In genomic region chr2:73262108-73262651, GRCh38 we compare ENCODE assay signal across 1 cellular context.
A peak's percentile ranks its signal among the peaks of the same experiment; 100 is the strongest.
TF ChIP-seq lines count a peak whose summit lies in the region.

No MANE protein-coding gene starts in this region.

TF ChIP-seq in HepG2, 621 proteins besides CTCF, POLR2A, EP300 and RAD21 (continued from another document and continues in another):
- TF ChIP-seq ZBTB4 (CRISPR knock-in tag; IDR thresholded peaks at IDR 0.05; ENCODE audit: borderline replicate concordance) (no peak), MAFK (conservative IDR thresholded peaks at IDR 0.05 in 1 of 2, IDR thresholded peaks at IDR 0.05 in 1 of 2; ENCODE audit: low read length in 2 of 2) (no peak), MLXIP (CRISPR knock-in tag; IDR thresholded peaks at IDR 0.05; ENCODE audit: borderline replicate concordance) (no peak), NONO (IDR thresholded peaks at IDR 0.05) (no peak), NONO (CRISPR knock-in tag; conservative IDR thresholded peaks at IDR 0.05) (peak; percentile 77), NFE2L1 (CRISPR knock-in tag; IDR thresholded peaks at IDR 0.05; ENCODE audit: borderline replicate concordance) (no peak), KLF16 (CRISPR knock-in tag; IDR thresholded peaks at IDR 0.05) (no peak), ZNF101 (CRISPR knock-in tag; IDR thresholded peaks at IDR 0.05; ENCODE audit: borderline replicate concordance, low read depth) (no peak), POGZ (CRISPR knock-in tag; IDR thresholded peaks at IDR 0.05) (no peak; the same call in 1 of the 2 replicates), ZNF552 (CRISPR knock-in tag; IDR thresholded peaks at IDR 0.05; ENCODE audit: borderline replicate concordance) (no peak), TP53 (CRISPR knock-in tag; conservative IDR thresholded peaks at IDR 0.05) (0 out of 2 replicates have a peak, but pooled peaks have one; percentile 21), ZNF615 (CRISPR knock-in tag; IDR thresholded peaks at IDR 0.05; ENCODE audit: borderline replicate concordance) (peak; percentile 68; the same call in 1 of the 2 replicates), CREB1 (IDR thresholded peaks at IDR 0.05) (0 out of 2 replicates have a peak, but pooled peaks have one; percentile 32), CREB1 (CRISPR knock-in tag; IDR thresholded peaks at IDR 0.05) (no peak; the same call in 1 of the 2 replicates), SMAD1 (CRISPR knock-in tag; IDR thresholded peaks at IDR 0.05; ENCODE audit: borderline replicate concordance, low read depth) (no peak), SIX4 (CRISPR knock-in tag; IDR thresholded peaks at IDR 0.05) (peak; percentile 21; the same call in 1 of the 2 replicates), SALL1 (CRISPR knock-in tag; IDR thresholded peaks at IDR 0.05) (peak; percentile 98), ZNF382 (CRISPR knock-in tag; IDR thresholded peaks at IDR 0.05; ENCODE audit: borderline replicate concordance) (no peak), MBD4 (IDR thresholded peaks at IDR 0.05; ENCODE audit: borderline replicate concordance, low read length) (no peak), BORCS8-MEF2B (CRISPR knock-in tag; IDR thresholded peaks at IDR 0.05) (peak; percentile 19; the same call in 1 of the 2 replicates), ZNF598 (CRISPR knock-in tag; IDR thresholded peaks at IDR 0.05; ENCODE audit: borderline replicate concordance) (no peak), LCORL (IDR thresholded peaks at IDR 0.05) (peak; percentile 91), LCORL (CRISPR knock-in tag; IDR thresholded peaks at IDR 0.05) (peak; percentile 96), SMARCC2 (IDR thresholded peaks at IDR 0.05) (no peak), HNF4G (IDR thresholded peaks at IDR 0.05; ENCODE audit: borderline replicate concordance, low read depth, low read length) (peak; percentile 88), HNF4G (CRISPR knock-in tag; IDR thresholded peaks at IDR 0.05; ENCODE audit: borderline replicate concordance, low read depth) (no peak; the same call in 1 of the 2 replicates), KLF15 (CRISPR knock-in tag; IDR thresholded peaks at IDR 0.05; ENCODE audit: borderline replicate concordance) (no peak), BCL6 (CRISPR knock-in tag; IDR thresholded peaks at IDR 0.05) (peak; percentile 74), SP2 (CRISPR knock-in tag; IDR thresholded peaks at IDR 0.05) (no peak), ZNF20 (CRISPR knock-in tag; IDR thresholded peaks at IDR 0.05) (no peak), NR2F6 (IDR thresholded peaks at IDR 0.05) (peak; percentile 91), NR2F6 (CRISPR knock-in tag; IDR thresholded peaks at IDR 0.05) (peak; percentile 93), POLR2AphosphoS5 (IDR thresholded peaks at IDR 0.05; ENCODE audit: low read depth, low read length) (no peak), ZNF547 (CRISPR knock-in tag; IDR thresholded peaks at IDR 0.05) (no peak), IKZF1 (IDR thresholded peaks at IDR 0.05) (no peak), PRPF4 (IDR thresholded peaks at IDR 0.05; ENCODE audit: low read depth, low read length, poor library complexity, severe bottlenecking) (no peak), CCAR2 (optimal IDR thresholded peaks at IDR 0.05; ENCODE audit: low read depth, low read length) (no peak), CEBPG (CRISPR knock-in tag; IDR thresholded peaks at IDR 0.05) (peak; percentile 85), ZNF460 (CRISPR knock-in tag; IDR thresholded peaks at IDR 0.05; ENCODE audit: borderline replicate concordance) (no peak; the same call in 1 of the 2 replicates), ZNF7 (CRISPR knock-in tag; IDR thresholded peaks at IDR 0.05) (no peak), ZNF530 (CRISPR knock-in tag; IDR thresholded peaks at IDR 0.05; ENCODE audit: low read depth) (no peak), ZNF280D (CRISPR knock-in tag; IDR thresholded peaks at IDR 0.05) (no peak), SRSF9 (IDR thresholded peaks at IDR 0.05; ENCODE audit: borderline replicate concordance, insufficient read depth, low read depth, low read length, poor library complexity, severe bottlenecking) (no peak), ARNT (IDR thresholded peaks at IDR 0.05) (no peak), CREM (IDR thresholded peaks at IDR 0.05) (peak; percentile 72; the same call in 1 of the 2 replicates), CREM (CRISPR knock-in tag; IDR thresholded peaks at IDR 0.05) (no peak)
- TF ChIP-seq, protein P1, sequence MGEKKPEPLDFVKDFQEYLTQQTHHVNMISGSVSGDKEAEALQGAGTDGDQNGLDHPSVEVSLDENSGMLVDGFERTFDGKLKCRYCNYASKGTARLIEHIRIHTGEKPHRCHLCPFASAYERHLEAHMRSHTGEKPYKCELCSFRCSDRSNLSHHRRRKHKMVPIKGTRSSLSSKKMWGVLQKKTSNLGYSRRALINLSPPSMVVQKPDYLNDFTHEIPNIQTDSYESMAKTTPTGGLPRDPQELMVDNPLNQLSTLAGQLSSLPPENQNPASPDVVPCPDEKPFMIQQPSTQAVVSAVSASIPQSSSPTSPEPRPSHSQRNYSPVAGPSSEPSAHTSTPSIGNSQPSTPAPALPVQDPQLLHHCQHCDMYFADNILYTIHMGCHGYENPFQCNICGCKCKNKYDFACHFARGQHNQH (CRISPR knock-in tag; IDR thresholded peaks at IDR 0.05) = peak; percentile 94
- TF ChIP-seq, protein P2, sequence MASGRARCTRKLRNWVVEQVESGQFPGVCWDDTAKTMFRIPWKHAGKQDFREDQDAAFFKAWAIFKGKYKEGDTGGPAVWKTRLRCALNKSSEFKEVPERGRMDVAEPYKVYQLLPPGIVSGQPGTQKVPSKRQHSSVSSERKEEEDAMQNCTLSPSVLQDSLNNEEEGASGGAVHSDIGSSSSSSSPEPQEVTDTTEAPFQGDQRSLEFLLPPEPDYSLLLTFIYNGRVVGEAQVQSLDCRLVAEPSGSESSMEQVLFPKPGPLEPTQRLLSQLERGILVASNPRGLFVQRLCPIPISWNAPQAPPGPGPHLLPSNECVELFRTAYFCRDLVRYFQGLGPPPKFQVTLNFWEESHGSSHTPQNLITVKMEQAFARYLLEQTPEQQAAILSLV (CRISPR knock-in tag; IDR thresholded peaks at IDR 0.05; ENCODE audit: borderline replicate concordance) = no peak
- TF ChIP-seq, protein P3, sequence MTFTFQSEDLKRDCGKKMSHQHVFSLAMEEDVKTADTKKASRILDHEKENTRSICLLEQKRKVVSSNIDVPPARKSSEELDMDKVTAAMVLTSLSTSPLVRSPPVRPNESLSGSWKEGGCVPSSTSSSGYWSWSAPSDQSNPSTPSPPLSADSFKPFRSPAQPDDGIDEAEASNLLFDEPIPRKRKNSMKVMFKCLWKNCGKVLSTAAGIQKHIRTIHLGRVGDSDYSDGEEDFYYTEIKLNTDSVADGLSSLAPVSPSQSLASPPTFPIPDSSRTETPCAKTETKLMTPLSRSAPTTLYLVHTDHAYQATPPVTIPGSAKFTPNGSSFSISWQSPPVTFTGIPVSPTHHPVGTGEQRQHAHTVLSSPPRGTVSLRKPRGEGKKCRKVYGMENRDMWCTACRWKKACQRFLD (CRISPR knock-in tag; IDR thresholded peaks at IDR 0.05; ENCODE audit: borderline replicate concordance) = no peak
- TF ChIP-seq, protein P4, sequence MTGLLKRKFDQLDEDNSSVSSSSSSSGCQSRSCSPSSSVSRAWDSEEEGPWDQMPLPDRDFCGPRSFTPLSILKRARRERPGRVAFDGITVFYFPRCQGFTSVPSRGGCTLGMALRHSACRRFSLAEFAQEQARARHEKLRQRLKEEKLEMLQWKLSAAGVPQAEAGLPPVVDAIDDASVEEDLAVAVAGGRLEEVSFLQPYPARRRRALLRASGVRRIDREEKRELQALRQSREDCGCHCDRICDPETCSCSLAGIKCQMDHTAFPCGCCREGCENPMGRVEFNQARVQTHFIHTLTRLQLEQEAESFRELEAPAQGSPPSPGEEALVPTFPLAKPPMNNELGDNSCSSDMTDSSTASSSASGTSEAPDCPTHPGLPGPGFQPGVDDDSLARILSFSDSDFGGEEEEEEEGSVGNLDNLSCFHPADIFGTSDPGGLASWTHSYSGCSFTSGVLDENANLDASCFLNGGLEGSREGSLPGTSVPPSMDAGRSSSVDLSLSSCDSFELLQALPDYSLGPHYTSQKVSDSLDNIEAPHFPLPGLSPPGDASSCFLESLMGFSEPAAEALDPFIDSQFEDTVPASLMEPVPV (CRISPR knock-in tag; IDR thresholded peaks at IDR 0.05) = peak; percentile 47; the same call in 1 of the 2 replicates
- TF ChIP-seq, protein P5, sequence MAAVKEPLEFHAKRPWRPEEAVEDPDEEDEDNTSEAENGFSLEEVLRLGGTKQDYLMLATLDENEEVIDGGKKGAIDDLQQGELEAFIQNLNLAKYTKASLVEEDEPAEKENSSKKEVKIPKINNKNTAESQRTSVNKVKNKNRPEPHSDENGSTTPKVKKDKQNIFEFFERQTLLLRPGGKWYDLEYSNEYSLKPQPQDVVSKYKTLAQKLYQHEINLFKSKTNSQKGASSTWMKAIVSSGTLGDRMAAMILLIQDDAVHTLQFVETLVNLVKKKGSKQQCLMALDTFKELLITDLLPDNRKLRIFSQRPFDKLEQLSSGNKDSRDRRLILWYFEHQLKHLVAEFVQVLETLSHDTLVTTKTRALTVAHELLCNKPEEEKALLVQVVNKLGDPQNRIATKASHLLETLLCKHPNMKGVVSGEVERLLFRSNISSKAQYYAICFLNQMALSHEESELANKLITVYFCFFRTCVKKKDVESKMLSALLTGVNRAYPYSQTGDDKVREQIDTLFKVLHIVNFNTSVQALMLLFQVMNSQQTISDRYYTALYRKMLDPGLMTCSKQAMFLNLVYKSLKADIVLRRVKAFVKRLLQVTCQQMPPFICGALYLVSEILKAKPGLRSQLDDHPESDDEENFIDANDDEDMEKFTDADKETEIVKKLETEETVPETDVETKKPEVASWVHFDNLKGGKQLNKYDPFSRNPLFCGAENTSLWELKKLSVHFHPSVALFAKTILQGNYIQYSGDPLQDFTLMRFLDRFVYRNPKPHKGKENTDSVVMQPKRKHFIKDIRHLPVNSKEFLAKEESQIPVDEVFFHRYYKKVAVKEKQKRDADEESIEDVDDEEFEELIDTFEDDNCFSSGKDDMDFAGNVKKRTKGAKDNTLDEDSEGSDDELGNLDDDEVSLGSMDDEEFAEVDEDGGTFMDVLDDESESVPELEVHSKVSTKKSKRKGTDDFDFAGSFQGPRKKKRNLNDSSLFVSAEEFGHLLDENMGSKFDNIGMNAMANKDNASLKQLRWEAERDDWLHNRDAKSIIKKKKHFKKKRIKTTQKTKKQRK (IDR thresholded peaks at IDR 0.05; ENCODE audit: low read length) = no peak
